Comparison of ENCODE assay signal across 12 cellular contexts in genomic region chr6:14321992-14322772, GRCh38.
DNase-seq lines count a peak whose midpoint lies in the region; ATAC-seq, FAIRE-seq and TF ChIP-seq lines count a peak whose summit lies in the region.
"Had no signal": no experiment of that assay in that cellular context is flagged by ENCODE, and none has a peak within 500 bp of the region (broad histone marks: within the 10 kb centered on the region; RNA-seq: fewer than 3 reads in every experiment).

No MANE protein-coding gene starts in this region.

- H3K9ac ChIP-seq in keratinocyte (ENCODE audit: control insufficient read depth, extremely low read depth, insufficient read depth, low read length) = no peak overlapping the region

- no peaks in the 10 kb centered on the region for H3K36me3 ChIP-seq in keratinocyte (ENCODE audit: control insufficient read depth in 2 of 2, extremely low read depth in 1 of 2, insufficient read depth in 2 of 2, low read length in 2 of 2)
- H3K36me3 ChIP-seq: neutrophil had no signal

- TF ChIP-seq CTCF in A549 (IDR thresholded peaks at IDR 0.05) (no peak), keratinocyte (optimal IDR thresholded peaks at IDR 0.05 in 1 of 3, IDR thresholded peaks at IDR 0.05 in 1 of 3, conservative IDR thresholded peaks at IDR 0.05 in 1 of 3; ENCODE audit: extremely low read depth in 1 of 3, insufficient read depth in 2 of 3, low read length in 3 of 3) (peak in 2 of 3 experiments; percentile 40 to 58)

- no peaks in the 10 kb centered on the region for H3K9me3 ChIP-seq in A549
- no peaks in the 10 kb centered on the region for H3K9me3 ChIP-seq in keratinocyte (ENCODE audit: control insufficient read depth, low read depth, low read length)
- H3K9me3 ChIP-seq: neutrophil had no signal

- H3K4me1 ChIP-seq in A549 (peaks cover 15% of the 10 kb centered on the region), keratinocyte (ENCODE audit: control insufficient read depth, extremely low read depth, insufficient read depth, low read length) (no peaks in the 10 kb centered on the region)

- TF ChIP-seq EP300 in A549 (IDR thresholded peaks at IDR 0.05) = no peak

- peak in 1 of 2 experiments; percentile 60; a peak in 2 of 6 replicates for ATAC-seq in A549
- no peak for ATAC-seq in HG02798 (IDR thresholded peaks at IDR 0.05; ENCODE audit: poor library complexity, unreplicated experiment)

- H3K27ac ChIP-seq in A549 (peak overlapping the region in 1 of 2 experiments; percentile 49; a peak in 2 of 6 replicates), keratinocyte (ENCODE audit: control insufficient read depth, insufficient read depth, low read length) (no peak overlapping the region)
- H3K27ac ChIP-seq: neutrophil had no signal

- no peaks in the 10 kb centered on the region for H3K9me1 ChIP-seq in keratinocyte (ENCODE audit: control insufficient read depth, extremely low read depth, insufficient read depth, low read length)

- peak in 1 of 2 experiments; percentile 12 for DNase-seq in A549 (ENCODE audit: low read depth in 1 of 2, low spot score in 1 of 2)
- DNase-seq in G401 (ENCODE audit: low spot score) = peak; percentile 11
- peak; percentile 16 for DNase-seq in SW480 (ENCODE audit: low spot score)
- no peak for DNase-seq in keratinocyte (ENCODE audit: low read depth, low spot score)
- DNase-seq in SHP77 (lab: John Stamatoyannopoulos, UW) = no peak
- DNase-seq in HUDEP-2 (lab: John Stamatoyannopoulos, UW; ENCODE audit: unreplicated experiment in 76 of 76) = no peak
- DNase-seq in NCI-H1048 (lab: John Stamatoyannopoulos, UW) = no peak
- DNase-seq: AML-193; NCI-H2171 treated with DMSO at 0.1 percent for 48 hours; stimulated activated CD4-positive, alpha-beta T cell treated with anti-CD3 and anti-CD28 coated beads, Interleukin-15, amount 100 ng/mL, for 24 hours had no signal

- H3K79me2 ChIP-seq in keratinocyte (ENCODE audit: control insufficient read depth, insufficient read depth, low read length) = no peaks in the 10 kb centered on the region

- FAIRE-seq in A549 (lab: Jason Lieb, UNC) = no peak
- FAIRE-seq in keratinocyte (lab: Jason Lieb, UNC) = no peak

- peak; percentile 28 to 36; a peak in 3 of 5 replicates for TF ChIP-seq RAD21 in A549 (conservative IDR thresholded peaks at IDR 0.05 in 1 of 2, IDR thresholded peaks at IDR 0.05 in 1 of 2)

- no peak overlapping the region for H3K4me2 ChIP-seq in A549
- H3K4me2 ChIP-seq in keratinocyte (ENCODE audit: control insufficient read depth, extremely low read depth, insufficient read depth, low read depth, low read length) = no peak overlapping the region

- CTCF ChIA-PET in A549 (lab: Yijun Ruan, JAX) = interaction anchor here (1.0 kb wide), 1 partner anchor 74 kb away, joined by 3 read pairs; no protein-coding TSS in a partner anchor

- WGBS in A549 (ENCODE audit: missing lambda C conversion rate) = 73% methylated on average over 7 of the region's 10 CpGs

- H3K27me3 ChIP-seq in keratinocyte (ENCODE audit: control insufficient read depth, extremely low read depth, insufficient read depth, low read length) = no peaks in the 10 kb centered on the region
- H3K27me3 ChIP-seq: neutrophil had no signal

- dilution Hi-C loops in keratinocyte (cut with MboI; ENCODE audit: extremely low pct_ligation_motif_present, low sequenced_read_pairs) = no loop called here

- POLR2A ChIA-PET in A549 (lab: Yijun Ruan, JAX) = no interaction called here

- H4K20me1 ChIP-seq in keratinocyte (ENCODE audit: control insufficient read depth, extremely low read depth, insufficient read depth, low read length) = no peaks in the 10 kb centered on the region

- TF ChIP-seq POLR2A in A549 (IDR thresholded peaks at IDR 0.05; ENCODE audit: low read length) = no peak

- H2AFZ ChIP-seq in keratinocyte (ENCODE audit: control insufficient read depth, low read length) = no peak overlapping the region

- in situ Hi-C loops in G401 (cut with HindIII; ENCODE audit: low sequenced_read_pairs) = no loop called here

- H3K4me3 ChIP-seq in A549 (no peak overlapping the region), keratinocyte (ENCODE audit: control insufficient read depth in 2 of 3, extremely low read depth in 1 of 3, insufficient read depth in 2 of 3, low read depth in 1 of 3, low read length in 3 of 3) (no peak overlapping the region)

TF ChIP-seq in A549, 52 proteins besides CTCF, POLR2A, EP300 and RAD21:
- no peak for TF ChIP-seq HOXB5 (CRISPR knock-in tag; IDR thresholded peaks at IDR 0.05)
- peak; percentile 19; the same call in 1 of the 3 replicates for TF ChIP-seq SMC3 (IDR thresholded peaks at IDR 0.05)
- TF ChIP-seq KDM5A (IDR thresholded peaks at IDR 0.05) = no peak

Comparison
In these comparisons a context has a peak if more than half of its experiments do, and no peak if none do; other contexts are left out.
1. DNase-seq: peak in G401 (single experiment) and SW480 (single experiment); none in keratinocyte (single experiment), SHP77 (0 of 2), HUDEP-2 (0 of 76) and NCI-H1048 (single experiment).